9 cellular contexts compared by ENCODE assay signal in the genomic region with DNA sequence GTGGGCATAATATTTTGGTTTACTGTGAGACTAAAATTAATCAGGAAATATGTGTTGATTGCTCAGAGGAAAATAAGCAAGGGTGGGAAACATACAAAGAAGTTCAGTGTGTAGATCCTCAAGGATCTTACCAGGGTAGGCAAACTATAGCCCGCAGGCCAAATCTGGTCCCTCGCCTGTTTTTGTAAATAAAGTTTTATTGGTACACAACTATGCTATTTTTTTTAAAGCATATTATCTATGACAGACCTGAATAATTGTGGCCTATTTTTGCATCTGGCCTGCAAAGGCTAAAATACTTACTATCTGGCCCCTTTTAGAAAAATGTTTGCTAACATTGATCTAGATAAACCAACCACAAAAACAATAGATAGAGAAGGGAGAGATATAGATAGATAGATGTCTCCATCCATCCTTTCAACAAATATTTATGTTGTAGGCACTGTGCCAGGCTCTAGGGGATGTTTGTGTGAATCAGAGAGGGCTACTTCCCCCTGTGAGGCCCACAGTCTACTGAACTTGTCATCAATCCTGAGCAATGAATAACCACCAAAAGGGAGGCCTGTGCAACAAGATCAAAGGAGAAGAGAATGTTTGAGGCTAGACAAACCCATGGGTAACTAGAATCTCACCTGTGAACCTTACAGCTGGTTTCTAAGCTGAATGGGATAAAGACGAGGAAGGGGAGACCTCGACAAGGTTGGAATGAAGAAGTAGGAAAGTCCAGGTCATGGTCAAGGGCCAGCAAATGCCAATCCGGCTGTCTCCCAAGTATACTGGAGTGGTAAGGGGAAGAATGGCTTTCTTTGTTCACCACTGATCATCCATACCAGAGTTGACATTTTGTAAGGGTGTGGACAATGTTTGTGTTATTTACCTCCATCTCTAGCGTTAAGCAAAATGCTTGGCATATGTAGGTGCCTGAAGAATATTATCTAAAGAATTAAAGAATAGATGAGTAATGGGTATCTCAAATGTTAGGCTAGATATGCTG. TPM values are rescaled to one million over a fixed set of nuclear protein-coding genes. Genes with fewer than 3 reads are reported as not detected.
A peak's percentile ranks its signal among the peaks of the same experiment; 100 is the strongest.
DNase-seq lines count a peak whose midpoint lies in the region; ATAC-seq lines count a peak whose summit lies in the region.
"Had no signal": no experiment of that assay in that cellular context is flagged by ENCODE, and none has a peak within 500 bp of the region (broad histone marks: within the 10 kb centered on the region; RNA-seq: fewer than 3 reads in every experiment).

No MANE protein-coding gene starts in this region.

- no peak overlapping the region for H4K8ac ChIP-seq in mesendoderm (ENCODE audit: low read depth, low read length)

- peak; percentile 75 for DNase-seq in MV-4-11 (lab: John Stamatoyannopoulos, UW)
- DNase-seq in activated naive CD4-positive, alpha-beta T cell treated with anti-CD3 and anti-CD28 coated beads, Interleukin-2, amount 50 U/mL, for 72 hours (ENCODE audit: low spot score in 2 of 2): peak in 1 of 2 donors; percentile 61
- DNase-seq in renal cortical epithelial cell (ENCODE audit: low read depth): peak; percentile 95
- no peak for DNase-seq in epidermal melanocyte (ENCODE audit: insufficient read length, low spot score)
- no peak for DNase-seq in DMS114 treated with DMSO at 0.1 percent for 48 hours (lab: John Stamatoyannopoulos, UW; ENCODE audit: unreplicated experiment)
- no peak for DNase-seq in mesendoderm
- DNase-seq: activated CD4-positive, CD25-positive, alpha-beta regulatory T cell treated with anti-CD3 and anti-CD28 coated beads, Interleukin-2, amount 50 U/mL, for 72 hours had no signal

- H3K27ac ChIP-seq in mesendoderm (ENCODE audit: low read depth, low read length): no peak overlapping the region

- H3K36me3 Mint-ChIP-seq in activated naive CD4-positive, alpha-beta T cell treated with anti-CD3 and anti-CD28 coated beads, Interleukin-2, amount 50 U/mL, for 72 hours: peaks cover 0 to 16% of the 10 kb centered on the region in 2 donors

- H4K5ac ChIP-seq in mesendoderm (ENCODE audit: low read length): no peak overlapping the region

- peaks cover 8% of the 10 kb centered on the region for H3K4me1 ChIP-seq in mesendoderm (ENCODE audit: control insufficient read depth, low read depth, low read length)

- H2BK15ac ChIP-seq in mesendoderm (replicated peaks; ENCODE audit: low read depth): no peak overlapping the region

- H3K9ac ChIP-seq in mesendoderm (ENCODE audit: low read length): no peak overlapping the region

- H2BK120ac ChIP-seq in mesendoderm (ENCODE audit: low read depth, low read length): no peak overlapping the region

- peak overlapping the region in 1 of 2 donors; percentile 65 for H3K27ac Mint-ChIP-seq in activated naive CD4-positive, alpha-beta T cell treated with anti-CD3 and anti-CD28 coated beads, Interleukin-2, amount 50 U/mL, for 72 hours

- no CpG with 5 or more reads among the region's 6 CpGs for WGBS in mesendoderm (ENCODE audit: extremely low coverage, insufficient coverage, low lambda C conversion rate)

- no peaks in the 10 kb centered on the region for H3K36me3 ChIP-seq in mesendoderm (ENCODE audit: control insufficient read depth, insufficient read depth, low read length)

- H3K23ac ChIP-seq in mesendoderm (ENCODE audit: low read length): no peak overlapping the region

- peaks cover 0 to 6% of the 10 kb centered on the region in 2 donors for H3K9me3 Mint-ChIP-seq in activated naive CD4-positive, alpha-beta T cell treated with anti-CD3 and anti-CD28 coated beads, Interleukin-2, amount 50 U/mL, for 72 hours

- no peak overlapping the region for H2BK5ac ChIP-seq in mesendoderm (ENCODE audit: low read length)

- no peak overlapping the region for H3K56ac ChIP-seq in mesendoderm (ENCODE audit: low read length)

- ATAC-seq in GM18858 (IDR thresholded peaks at IDR 0.05; ENCODE audit: unreplicated experiment) (peak; percentile 50), GM18873 (IDR thresholded peaks at IDR 0.05; ENCODE audit: low FRiP score, unreplicated experiment) (no peak)
- peak; percentile 75 to 85 for ATAC-seq in activated naive CD4-positive, alpha-beta T cell treated with anti-CD3 and anti-CD28 coated beads, Interleukin-2, amount 50 U/mL, for 72 hours

- no peaks in the 10 kb centered on the region for H3K27me3 ChIP-seq in mesendoderm (ENCODE audit: insufficient read depth, low read length, poor library complexity)

- H3K4ac ChIP-seq in mesendoderm (ENCODE audit: low read depth, low read length): no peak overlapping the region

- H3K79me1 ChIP-seq in mesendoderm (ENCODE audit: low read length): no peaks in the 10 kb centered on the region

- H3K4me2 ChIP-seq in mesendoderm (ENCODE audit: low read length): no peak overlapping the region

- no peak overlapping the region for H3K4me3 ChIP-seq in mesendoderm (ENCODE audit: low read length)

- H2AK5ac ChIP-seq in mesendoderm (ENCODE audit: low read length): no peak overlapping the region

- H3K18ac ChIP-seq in mesendoderm (ENCODE audit: low read length): no peak overlapping the region

- H3K79me2 ChIP-seq in mesendoderm (ENCODE audit: control insufficient read depth, insufficient read depth, low read length): no peaks in the 10 kb centered on the region

RNA-seq across cellular contexts. Expression of a gene that starts 23.6 kb away (rescaled TPM):
- 1 to 10 TPM in 1 of 2 donors, under 1 TPM in 1; 0.43 to 1.1 TPM for total RNA-seq in activated naive CD4-positive, alpha-beta T cell treated with anti-CD3 and anti-CD28 coated beads, Interleukin-2, amount 50 U/mL, for 72 hours
- total RNA-seq in renal cortical epithelial cell: 34.8 and 124 TPM in 2 replicates
- polyA plus RNA-seq in mesendoderm (2013, experiment 1 of 2): 3.0 TPM
- polyA plus RNA-seq in mesendoderm (2013, experiment 2 of 2): 3.0 TPM

Comparison
In these comparisons a context has a peak if more than half of its experiments do, and no peak if none do; other contexts are left out.
1. DNase-seq: peak in MV-4-11 (single experiment) and renal cortical epithelial cell (single experiment); none in epidermal melanocyte (single experiment), DMS114 treated with DMSO at 0.1 percent for 48 hours (single experiment) and mesendoderm (single experiment).
2. RNA of a gene that starts 23.6 kb away (total RNA-seq): 34.8 to 124 TPM in renal cortical epithelial cell; 0.43 to 1.1 TPM in activated naive CD4-positive, alpha-beta T cell treated with anti-CD3 and anti-CD28 coated beads, Interleukin-2, amount 50 U/mL, for 72 hours; every median in the first group is over 10 times any median in the second.